ENCODE assay signal across 30 cellular contexts in genomic region chr3:159664011-159664410, GRCh38.
DNase-seq lines count a peak whose midpoint lies in the region; ATAC-seq and TF ChIP-seq lines count a peak whose summit lies in the region.
"Had no signal": no experiment of that assay in that cellular context is flagged by ENCODE, and none has a peak within 500 bp of the region (broad histone marks: within the 10 kb centered on the region; RNA-seq: fewer than 3 reads in every experiment).

No MANE protein-coding gene starts in this region.

- no peak overlapping the region for H3K9ac ChIP-seq in IMR-90 (ENCODE audit: low read depth, low read length)
- H3K9ac ChIP-seq in adipocyte (ENCODE audit: low read length): no peak overlapping the region
- H3K9ac ChIP-seq: KMS-11 had no signal

- no peak overlapping the region for H2AK5ac ChIP-seq in IMR-90 (ENCODE audit: low read depth, low read length)

- BruUV-seq in MCF 10A (replicated peaks; lab: Mats Ljungman, UMichigan) (no TSS peak), IMR-90 (replicated peaks; lab: Mats Ljungman, UMichigan) (no TSS peak)

- no peak overlapping the region for H3K4me3 Mint-ChIP-seq in MCF 10A (ENCODE audit: unreplicated experiment)
- H3K4me3 Mint-ChIP-seq: activated CD8-positive, alpha-beta memory T cell treated with anti-CD3 and anti-CD28 coated beads, Interleukin-2, amount 10 ng/mL, durations not matched to agents 7 days and 5 days; HFFc6; immature natural killer cell; naive thymus-derived CD4-positive, alpha-beta T cell; stimulated activated naive B cell treated with anti-CD40 and anti-IgM and Interleukin-4, amounts not matched to agents 10 μg/mL and 1 μg/mL and 100 μg/mL, for 72 hours had no signal

- no peaks in the 10 kb centered on the region for H3K36me3 Mint-ChIP-seq in MCF 10A (ENCODE audit: insufficient read depth, unreplicated experiment)
- H3K36me3 Mint-ChIP-seq: activated CD8-positive, alpha-beta memory T cell treated with anti-CD3 and anti-CD28 coated beads, Interleukin-2, amount 10 ng/mL, durations not matched to agents 7 days and 5 days; immature natural killer cell; naive thymus-derived CD4-positive, alpha-beta T cell; stimulated activated naive B cell treated with anti-CD40 and anti-IgM and Interleukin-4, amounts not matched to agents 10 μg/mL and 1 μg/mL and 100 μg/mL, for 72 hours had no signal

- H3K9me3 Mint-ChIP-seq in MCF 10A (ENCODE audit: unreplicated experiment): peaks cover 9% of the 10 kb centered on the region

- H3K14ac ChIP-seq in IMR-90 (replicated peaks; ENCODE audit: low read depth, low read length): no peak overlapping the region

- H3K56ac ChIP-seq in IMR-90 (ENCODE audit: extremely low read depth, insufficient read depth, low read length): no peak overlapping the region

- in situ Hi-C loops in IMR-90 (cut with MboI; ENCODE audit: low sequenced_read_pairs): no loop called here
- in situ Hi-C loops in G401 (cut with HindIII; ENCODE audit: low sequenced_read_pairs): no loop called here

- TF ChIP-seq CTCF in MCF 10A (IDR thresholded peaks at IDR 0.05; ENCODE audit: unreplicated experiment) (no peak), breast epithelium (IDR thresholded peaks at IDR 0.05) (no peak), IMR-90 (conservative IDR thresholded peaks at IDR 0.05; ENCODE audit: low read depth, low read length) (no peak)

- H4K5ac ChIP-seq in IMR-90 (ENCODE audit: low read depth, low read length): no peak overlapping the region

- TF ChIP-seq POLR2A in breast epithelium (IDR thresholded peaks at IDR 0.05) (no peak), IMR-90 (IDR thresholded peaks at IDR 0.05; ENCODE audit: low read depth, low read length) (no peak)

- no peak overlapping the region for H2BK20ac ChIP-seq in IMR-90 (ENCODE audit: low read depth, low read length)

- no peak overlapping the region for H3K23ac ChIP-seq in IMR-90 (ENCODE audit: low read depth, low read length)

- no peak overlapping the region for H3K4me2 ChIP-seq in IMR-90 (ENCODE audit: low read depth, low read length)
- H3K4me2 ChIP-seq: KMS-11 had no signal

- no peak overlapping the region for H2BK5ac ChIP-seq in IMR-90 (ENCODE audit: low read depth, low read length, poor library complexity, severe bottlenecking)

- H3K36me3 ChIP-seq in breast epithelium (no peaks in the 10 kb centered on the region), IMR-90 (ENCODE audit: control insufficient read depth, insufficient read depth, low read length) (no peaks in the 10 kb centered on the region), adipocyte (ENCODE audit: control insufficient read depth, insufficient read depth, low read length, severe bottlenecking) (no peaks in the 10 kb centered on the region)
- H3K36me3 ChIP-seq: brain microvascular endothelial cell, esophagus squamous epithelium, gastrocnemius medialis, sigmoid colon, suprapubic skin had no signal

- no peak overlapping the region for H3K18ac ChIP-seq in IMR-90 (ENCODE audit: low read depth, low read length)

- H4K8ac ChIP-seq in IMR-90 (ENCODE audit: low read depth in 2 of 2, low read length in 2 of 2): no peak overlapping the region

- CTCF ChIA-PET in MCF 10A (lab: Yijun Ruan, JAX) (interaction anchor here (1.3 kb wide), 1 partner anchor 49 kb away, joined by 3 read pairs; no protein-coding TSS in a partner anchor), IMR-90 (lab: Yijun Ruan, JAX) (no interaction called here)

- H3K4me1 Mint-ChIP-seq in MCF 10A (ENCODE audit: insufficient read depth, unreplicated experiment): no peaks in the 10 kb centered on the region
- H3K4me1 Mint-ChIP-seq: activated CD8-positive, alpha-beta memory T cell treated with anti-CD3 and anti-CD28 coated beads, Interleukin-2, amount 10 ng/mL, durations not matched to agents 7 days and 5 days; immature natural killer cell; naive thymus-derived CD4-positive, alpha-beta T cell; stimulated activated naive B cell treated with anti-CD40 and anti-IgM and Interleukin-4, amounts not matched to agents 10 μg/mL and 1 μg/mL and 100 μg/mL, for 72 hours had no signal

- DNase-seq in MCF 10A (ENCODE audit: unreplicated experiment) (peak; percentile 49), breast epithelium (ENCODE audit: low spot score in 2 of 2) (no peak), IMR-90 (peak; percentile 5), adipocyte (ENCODE audit: low read depth) (peak; percentile 14), left kidney (ENCODE audit: low read depth, low spot score) (peak; percentile 9), G401 (ENCODE audit: low spot score) (no peak)
- DNase-seq: activated CD4-positive, CD25-positive, alpha-beta regulatory T cell; activated CD8-positive, alpha-beta memory T cell treated with anti-CD3 and anti-CD28 coated beads, Interleukin-2, amount 10 ng/mL, durations not matched to agents 7 days and 5 days; activated T-cell treated with anti-CD3 and anti-CD28 coated beads, Interleukin-2, amount 50 U/mL, for 48 hours; brain microvascular endothelial cell; C1 segment of cervical spinal cord; esophagus squamous epithelium; gastrocnemius medialis; GOT3; HFFc6; hippocampal formation; immature natural killer cell; naive thymus-derived CD4-positive, alpha-beta T cell; NCI-H187; NCI-H774; SHP77; sigmoid colon; stimulated activated CD4-positive, alpha-beta T cell treated with anti-CD3 and anti-CD28 coated beads, Interleukin-15, amount 100 ng/mL, for 24 hours; stimulated activated naive B cell treated with anti-CD40 and anti-IgM and Interleukin-4, amounts not matched to agents 10 μg/mL and 1 μg/mL and 100 μg/mL, for 72 hours had no signal

- H3K27ac Mint-ChIP-seq in MCF 10A (ENCODE audit: low read depth, unreplicated experiment): no peak overlapping the region
- H3K27ac Mint-ChIP-seq: activated CD8-positive, alpha-beta memory T cell treated with anti-CD3 and anti-CD28 coated beads, Interleukin-2, amount 10 ng/mL, durations not matched to agents 7 days and 5 days; HFFc6; immature natural killer cell; naive thymus-derived CD4-positive, alpha-beta T cell; progenitor cell of endocrine pancreas; stimulated activated naive B cell treated with anti-CD40 and anti-IgM and Interleukin-4, amounts not matched to agents 10 μg/mL and 1 μg/mL and 100 μg/mL, for 72 hours had no signal

- no CpG with 5 or more reads among the region's 2 CpGs for WGBS in IMR-90 (ENCODE audit: extremely low coverage in 2 of 2, insufficient read length in 1 of 2), 2 experiments

- no peaks in the 10 kb centered on the region for H4K20me1 ChIP-seq in IMR-90 (ENCODE audit: insufficient read depth, low read length)

- no peak overlapping the region for H4K91ac ChIP-seq in IMR-90 (ENCODE audit: insufficient read depth, low read depth, low read length)

- TF ChIP-seq RAD21 in IMR-90 (IDR thresholded peaks at IDR 0.05; ENCODE audit: low read length): no peak

- H3K27me3 ChIP-seq in breast epithelium: no peaks in the 10 kb centered on the region
- no peaks in the 10 kb centered on the region for H3K27me3 ChIP-seq in IMR-90 (ENCODE audit: control insufficient read depth, insufficient read depth, low read length)
- H3K27me3 ChIP-seq in adipocyte (replicated peaks; ENCODE audit: control insufficient read depth, insufficient read depth, low read length): no peaks in the 10 kb centered on the region
- H3K27me3 ChIP-seq: brain microvascular endothelial cell, esophagus squamous epithelium, gastrocnemius medialis, sigmoid colon, suprapubic skin had no signal

- dilution Hi-C loops in IMR-90 (cut with HindIII; ENCODE audit: low sequenced_read_pairs, unreplicated experiment): no loop called here

- H3K4me3 ChIP-seq in breast epithelium: no peak overlapping the region
- H3K4me3 ChIP-seq in IMR-90 (ENCODE audit: insufficient read depth, low read depth, low read length): no peak overlapping the region
- H3K4me3 ChIP-seq in adipocyte (ENCODE audit: low read length): no peak overlapping the region
- H3K4me3 ChIP-seq: esophagus squamous epithelium, gastrocnemius medialis, sigmoid colon, suprapubic skin had no signal

- ATAC-seq in IMR-90 (ENCODE audit: low read depth): no peak
- no peak for ATAC-seq in HG03442 (IDR thresholded peaks at IDR 0.05; ENCODE audit: unreplicated experiment)
- ATAC-seq in HG02678 (IDR thresholded peaks at IDR 0.05; ENCODE audit: unreplicated experiment): no peak
- ATAC-seq: activated CD8-positive, alpha-beta memory T cell treated with anti-CD3 and anti-CD28 coated beads, Interleukin-2, amount 10 ng/mL, durations not matched to agents 7 days and 5 days; gastrocnemius medialis; left lobe of liver; naive thymus-derived CD4-positive, alpha-beta T cell; stimulated activated naive B cell treated with anti-CD40 and anti-IgM and Interleukin-4, amounts not matched to agents 10 μg/mL and 1 μg/mL and 100 μg/mL, for 72 hours had no signal

- H3K27me3 Mint-ChIP-seq in MCF 10A (ENCODE audit: insufficient read depth, unreplicated experiment): no peaks in the 10 kb centered on the region
- H3K27me3 Mint-ChIP-seq: activated CD8-positive, alpha-beta memory T cell treated with anti-CD3 and anti-CD28 coated beads, Interleukin-2, amount 10 ng/mL, durations not matched to agents 7 days and 5 days; progenitor cell of endocrine pancreas; stimulated activated naive B cell treated with anti-CD40 and anti-IgM and Interleukin-4, amounts not matched to agents 10 μg/mL and 1 μg/mL and 100 μg/mL, for 72 hours had no signal

- no peak overlapping the region for H2BK120ac ChIP-seq in IMR-90 (ENCODE audit: low read depth, low read length)

- H3K4me1 ChIP-seq in breast epithelium (no peaks in the 10 kb centered on the region), IMR-90 (ENCODE audit: control insufficient read depth, insufficient read depth, low read length) (peaks cover 3% of the 10 kb centered on the region; the same call in 1 of the 2 replicates), adipocyte (ENCODE audit: control insufficient read depth, insufficient read depth, low read length) (no peaks in the 10 kb centered on the region)
- H3K4me1 ChIP-seq: esophagus squamous epithelium, suprapubic skin had no signal

- no peak overlapping the region for H2AK9ac ChIP-seq in IMR-90 (replicated peaks; ENCODE audit: low read depth, low read length, poor library complexity)

- intact Hi-C loops in MCF 10A (cut with micrococcal nuclease): no loop called here
- intact Hi-C loops in breast epithelium (cut with DNase I; ENCODE audit: low total_unique reads): no loop called here
- intact Hi-C loops in IMR-90 (cut with micrococcal nuclease): no loop called here

- H2BK15ac ChIP-seq in IMR-90 (ENCODE audit: low read depth, low read length): no peak overlapping the region

- H3K9me3 ChIP-seq in breast epithelium (peaks cover 0 to 12% of the 10 kb centered on the region in 2 donors), IMR-90 (ENCODE audit: control insufficient read depth, insufficient read depth, low read length) (peaks cover 6% of the 10 kb centered on the region), adipocyte (ENCODE audit: control insufficient read depth, low read length) (peaks cover 18% of the 10 kb centered on the region)
- H3K9me3 ChIP-seq: gastrocnemius medialis, suprapubic skin had no signal

- POLR2A ChIA-PET in MCF 10A (lab: Yijun Ruan, JAX): interaction anchor here (0.7 kb wide), 1 partner anchor 15 kb away, joined by 3 read pairs; no protein-coding TSS in a partner anchor
- POLR2A ChIA-PET in IMR-90 (lab: Charles Lee; ENCODE audit: unreplicated experiment): no interaction called here

- H2AFZ ChIP-seq in IMR-90 (replicated peaks; ENCODE audit: low read length, poor library complexity): no peak overlapping the region

- H3K4ac ChIP-seq in IMR-90 (ENCODE audit: low read depth, low read length): no peak overlapping the region

- H3K79me1 ChIP-seq in IMR-90 (ENCODE audit: low read depth in 1 of 2, low read length in 2 of 2): no peaks in the 10 kb centered on the region

- H3K27ac ChIP-seq in breast epithelium: no peak overlapping the region
- no peak overlapping the region for H3K27ac ChIP-seq in IMR-90 (ENCODE audit: insufficient read depth, low read length)
- H3K27ac ChIP-seq: brain microvascular endothelial cell, esophagus squamous epithelium, gastrocnemius medialis, KMS-11, sigmoid colon, suprapubic skin had no signal

- H3K9me1 ChIP-seq in IMR-90 (ENCODE audit: insufficient read depth, low read length): 0 out of 2 replicates have a peak, but pooled peaks cover 3% of the 10 kb centered on the region

Comparison
In these comparisons a context has a peak if more than half of its experiments do, and no peak if none do; other contexts are left out.
1. DNase-seq: peak in MCF 10A (single experiment), IMR-90 (single experiment), adipocyte (single experiment) and left kidney (single experiment); none in breast epithelium (0 of 2) and G401 (single experiment).